Comparison of ENCODE assay signal across 1 cellular context in the genomic region with DNA sequence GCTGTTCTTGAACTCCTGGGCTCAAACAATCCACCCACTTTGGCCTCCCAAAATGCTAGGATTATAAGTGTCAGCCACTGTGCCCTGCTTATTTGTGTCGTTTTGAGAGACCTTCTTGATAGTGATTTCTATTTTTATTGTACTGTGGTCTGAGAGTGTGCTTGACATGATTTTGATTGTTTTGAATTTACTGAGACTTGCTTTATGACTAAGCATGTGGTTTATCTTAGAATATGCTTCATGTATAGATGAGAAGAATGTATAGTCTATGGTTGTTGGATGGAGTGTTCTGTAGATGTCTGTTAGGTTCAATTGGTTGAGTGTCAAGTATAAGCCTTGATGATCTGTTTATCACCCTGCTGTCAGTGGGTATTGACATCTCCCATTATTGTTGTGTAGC.
TF ChIP-seq lines count a peak whose summit lies in the region.

No MANE protein-coding gene starts in this region.

TF ChIP-seq in GM12878, 131 proteins besides CTCF, POLR2A, EP300 and RAD21 (continued from another document):
- TF ChIP-seq, protein P1, sequence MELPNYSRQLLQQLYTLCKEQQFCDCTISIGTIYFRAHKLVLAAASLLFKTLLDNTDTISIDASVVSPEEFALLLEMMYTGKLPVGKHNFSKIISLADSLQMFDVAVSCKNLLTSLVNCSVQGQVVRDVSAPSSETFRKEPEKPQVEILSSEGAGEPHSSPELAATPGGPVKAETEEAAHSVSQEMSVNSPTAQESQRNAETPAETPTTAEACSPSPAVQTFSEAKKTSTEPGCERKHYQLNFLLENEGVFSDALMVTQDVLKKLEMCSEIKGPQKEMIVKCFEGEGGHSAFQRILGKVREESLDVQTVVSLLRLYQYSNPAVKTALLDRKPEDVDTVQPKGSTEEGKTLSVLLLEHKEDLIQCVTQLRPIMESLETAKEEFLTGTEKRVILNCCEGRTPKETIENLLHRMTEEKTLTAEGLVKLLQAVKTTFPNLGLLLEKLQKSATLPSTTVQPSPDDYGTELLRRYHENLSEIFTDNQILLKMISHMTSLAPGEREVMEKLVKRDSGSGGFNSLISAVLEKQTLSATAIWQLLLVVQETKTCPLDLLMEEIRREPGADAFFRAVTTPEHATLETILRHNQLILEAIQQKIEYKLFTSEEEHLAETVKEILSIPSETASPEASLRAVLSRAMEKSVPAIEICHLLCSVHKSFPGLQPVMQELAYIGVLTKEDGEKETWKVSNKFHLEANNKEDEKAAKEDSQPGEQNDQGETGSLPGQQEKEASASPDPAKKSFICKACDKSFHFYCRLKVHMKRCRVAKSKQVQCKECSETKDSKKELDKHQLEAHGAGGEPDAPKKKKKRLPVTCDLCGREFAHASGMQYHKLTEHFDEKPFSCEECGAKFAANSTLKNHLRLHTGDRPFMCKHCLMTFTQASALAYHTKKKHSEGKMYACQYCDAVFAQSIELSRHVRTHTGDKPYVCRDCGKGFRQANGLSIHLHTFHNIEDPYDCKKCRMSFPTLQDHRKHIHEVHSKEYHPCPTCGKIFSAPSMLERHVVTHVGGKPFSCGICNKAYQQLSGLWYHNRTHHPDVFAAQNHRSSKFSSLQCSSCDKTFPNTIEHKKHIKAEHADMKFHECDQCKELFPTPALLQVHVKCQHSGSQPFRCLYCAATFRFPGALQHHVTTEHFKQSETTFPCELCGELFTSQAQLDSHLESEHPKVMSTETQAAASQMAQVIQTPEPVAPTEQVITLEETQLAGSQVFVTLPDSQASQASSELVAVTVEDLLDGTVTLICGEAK (IDR thresholded peaks at IDR 0.05; ENCODE audit: borderline replicate concordance) = no peak
- TF ChIP-seq YBX1 (IDR thresholded peaks at IDR 0.05) = no peak
- no peak for TF ChIP-seq RB1 (IDR thresholded peaks at IDR 0.05; ENCODE audit: borderline replicate concordance)
- TF ChIP-seq ZNF622 (IDR thresholded peaks at IDR 0.05) = no peak
- TF ChIP-seq TBL1XR1 (IDR thresholded peaks at IDR 0.05; ENCODE audit: low read depth, low read length) = no peak
- TF ChIP-seq, protein P2, sequence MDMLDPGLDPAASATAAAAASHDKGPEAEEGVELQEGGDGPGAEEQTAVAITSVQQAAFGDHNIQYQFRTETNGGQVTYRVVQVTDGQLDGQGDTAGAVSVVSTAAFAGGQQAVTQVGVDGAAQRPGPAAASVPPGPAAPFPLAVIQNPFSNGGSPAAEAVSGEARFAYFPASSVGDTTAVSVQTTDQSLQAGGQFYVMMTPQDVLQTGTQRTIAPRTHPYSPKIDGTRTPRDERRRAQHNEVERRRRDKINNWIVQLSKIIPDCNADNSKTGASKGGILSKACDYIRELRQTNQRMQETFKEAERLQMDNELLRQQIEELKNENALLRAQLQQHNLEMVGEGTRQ (IDR thresholded peaks at IDR 0.05; ENCODE audit: borderline replicate concordance, low read depth, low read length) = no peak
- no peak for TF ChIP-seq TCF12 (IDR thresholded peaks at IDR 0.05; ENCODE audit: low read depth, low read length)
- TF ChIP-seq, protein P3, sequence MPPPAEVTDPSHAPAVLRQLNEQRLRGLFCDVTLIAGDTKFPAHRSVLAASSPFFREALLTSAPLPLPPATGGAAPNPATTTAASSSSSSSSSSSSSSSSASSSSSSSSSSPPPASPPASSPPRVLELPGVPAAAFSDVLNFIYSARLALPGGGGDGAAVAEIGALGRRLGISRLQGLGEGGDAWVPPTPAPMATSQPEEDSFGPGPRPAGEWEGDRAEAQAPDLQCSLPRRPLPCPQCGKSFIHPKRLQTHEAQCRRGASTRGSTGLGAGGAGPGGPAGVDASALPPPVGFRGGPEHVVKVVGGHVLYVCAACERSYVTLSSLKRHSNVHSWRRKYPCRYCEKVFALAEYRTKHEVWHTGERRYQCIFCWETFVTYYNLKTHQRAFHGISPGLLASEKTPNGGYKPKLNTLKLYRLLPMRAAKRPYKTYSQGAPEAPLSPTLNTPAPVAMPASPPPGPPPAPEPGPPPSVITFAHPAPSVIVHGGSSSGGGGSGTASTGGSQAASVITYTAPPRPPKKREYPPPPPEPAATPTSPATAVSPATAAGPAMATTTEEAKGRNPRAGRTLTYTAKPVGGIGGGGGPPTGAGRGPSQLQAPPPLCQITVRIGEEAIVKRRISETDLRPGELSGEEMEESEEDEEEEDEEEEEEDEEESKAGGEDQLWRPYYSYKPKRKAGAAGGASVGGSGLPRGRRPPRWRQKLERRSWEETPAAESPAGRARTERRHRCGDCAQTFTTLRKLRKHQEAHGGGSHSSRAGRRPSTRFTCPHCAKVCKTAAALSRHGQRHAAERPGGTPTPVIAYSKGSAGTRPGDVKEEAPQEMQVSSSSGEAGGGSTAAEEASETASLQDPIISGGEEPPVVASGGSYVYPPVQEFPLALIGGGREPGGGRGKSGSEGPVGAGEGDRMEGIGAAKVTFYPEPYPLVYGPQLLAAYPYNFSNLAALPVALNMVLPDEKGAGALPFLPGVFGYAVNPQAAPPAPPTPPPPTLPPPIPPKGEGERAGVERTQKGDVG (CRISPR knock-in tag; IDR thresholded peaks at IDR 0.05) = no peak
- TF ChIP-seq FOXK2 (IDR thresholded peaks at IDR 0.05) = no peak
- TF ChIP-seq, protein P4, sequence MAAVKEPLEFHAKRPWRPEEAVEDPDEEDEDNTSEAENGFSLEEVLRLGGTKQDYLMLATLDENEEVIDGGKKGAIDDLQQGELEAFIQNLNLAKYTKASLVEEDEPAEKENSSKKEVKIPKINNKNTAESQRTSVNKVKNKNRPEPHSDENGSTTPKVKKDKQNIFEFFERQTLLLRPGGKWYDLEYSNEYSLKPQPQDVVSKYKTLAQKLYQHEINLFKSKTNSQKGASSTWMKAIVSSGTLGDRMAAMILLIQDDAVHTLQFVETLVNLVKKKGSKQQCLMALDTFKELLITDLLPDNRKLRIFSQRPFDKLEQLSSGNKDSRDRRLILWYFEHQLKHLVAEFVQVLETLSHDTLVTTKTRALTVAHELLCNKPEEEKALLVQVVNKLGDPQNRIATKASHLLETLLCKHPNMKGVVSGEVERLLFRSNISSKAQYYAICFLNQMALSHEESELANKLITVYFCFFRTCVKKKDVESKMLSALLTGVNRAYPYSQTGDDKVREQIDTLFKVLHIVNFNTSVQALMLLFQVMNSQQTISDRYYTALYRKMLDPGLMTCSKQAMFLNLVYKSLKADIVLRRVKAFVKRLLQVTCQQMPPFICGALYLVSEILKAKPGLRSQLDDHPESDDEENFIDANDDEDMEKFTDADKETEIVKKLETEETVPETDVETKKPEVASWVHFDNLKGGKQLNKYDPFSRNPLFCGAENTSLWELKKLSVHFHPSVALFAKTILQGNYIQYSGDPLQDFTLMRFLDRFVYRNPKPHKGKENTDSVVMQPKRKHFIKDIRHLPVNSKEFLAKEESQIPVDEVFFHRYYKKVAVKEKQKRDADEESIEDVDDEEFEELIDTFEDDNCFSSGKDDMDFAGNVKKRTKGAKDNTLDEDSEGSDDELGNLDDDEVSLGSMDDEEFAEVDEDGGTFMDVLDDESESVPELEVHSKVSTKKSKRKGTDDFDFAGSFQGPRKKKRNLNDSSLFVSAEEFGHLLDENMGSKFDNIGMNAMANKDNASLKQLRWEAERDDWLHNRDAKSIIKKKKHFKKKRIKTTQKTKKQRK (IDR thresholded peaks at IDR 0.05; ENCODE audit: low read depth, low read length) = no peak
- TF ChIP-seq SRF (IDR thresholded peaks at IDR 0.05; ENCODE audit: low read depth in 2 of 2, low read length in 2 of 2) = no peak
- no peak for TF ChIP-seq NR2C2 (IDR thresholded peaks at IDR 0.05; ENCODE audit: borderline replicate concordance, control insufficient read depth, insufficient read length, low read depth)
TF ChIP-seq in GM12878: peak in this region for 5.
